Comparison of ENCODE assay signal across 20 cellular contexts in the genomic region with DNA sequence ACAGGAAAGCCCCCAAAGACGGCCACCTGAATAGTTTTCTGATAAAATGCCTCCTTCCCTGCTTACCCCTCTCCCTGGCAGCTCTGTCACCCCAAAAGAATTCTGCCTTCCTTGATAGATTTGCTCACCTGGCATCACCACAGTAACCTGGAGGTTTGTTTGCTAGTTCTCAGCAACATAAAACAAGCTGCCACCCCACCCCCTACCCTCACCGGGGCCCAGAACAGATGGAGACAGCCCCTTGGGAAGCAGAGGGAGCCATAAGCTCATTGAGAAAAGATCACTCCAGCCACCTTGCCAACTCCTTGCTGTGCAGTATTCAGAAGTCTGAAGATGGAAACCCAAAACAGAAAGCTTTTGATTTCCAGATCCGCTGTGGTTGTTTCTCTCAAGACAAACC.
A peak's percentile ranks its signal among the peaks of the same experiment; 100 is the strongest.
DNase-seq lines count a peak whose midpoint lies in the region; ATAC-seq and TF ChIP-seq lines count a peak whose summit lies in the region.
"Had no signal": no experiment of that assay in that cellular context is flagged by ENCODE, and none has a peak within 500 bp of the region (broad histone marks: within the 10 kb centered on the region; RNA-seq: fewer than 3 reads in every experiment).

No MANE protein-coding gene starts in this region.

- H3K27ac ChIP-seq in brain microvascular endothelial cell: no peak overlapping the region
- H3K27ac ChIP-seq in body of pancreas: no peak overlapping the region
- H3K27ac ChIP-seq: SJSA1 had no signal

- in situ Hi-C loops in brain microvascular endothelial cell (cut with HindIII; ENCODE audit: low pct_ligation_motif_present, low sequenced_read_pairs): no loop called here

- H3K4me3 Mint-ChIP-seq in neural crest cell: peak overlapping the region; percentile 73
- no peak overlapping the region for H3K4me3 Mint-ChIP-seq in endothelial cell (ENCODE audit: unreplicated experiment)
- H3K4me3 Mint-ChIP-seq: B cell, HFFc6 had no signal

- WGBS in body of pancreas, 2 donors: 64 to 70% methylated on average over 3 of the region's 3 CpGs

- ATAC-seq in body of pancreas: no peak
- no peak for ATAC-seq in GM21723 (IDR thresholded peaks at IDR 0.05; ENCODE audit: unreplicated experiment)
- ATAC-seq: HepG2, PC-3 had no signal

- H3K36me3 ChIP-seq in brain microvascular endothelial cell (replicated peaks) (no peaks in the 10 kb centered on the region), body of pancreas (replicated peaks in 1 of 2; ENCODE audit: insufficient read depth in 1 of 2, low read depth in 2 of 2) (no peaks in the 10 kb centered on the region)
- H3K36me3 ChIP-seq: SJSA1 had no signal

- H3K27me3 ChIP-seq in brain microvascular endothelial cell (replicated peaks) (no peaks in the 10 kb centered on the region), body of pancreas (peaks cover 0 to 7% of the 10 kb centered on the region in 2 donors)

- H3K9me3 Mint-ChIP-seq in neural crest cell (no peaks in the 10 kb centered on the region), endothelial cell (ENCODE audit: unreplicated experiment) (no peaks in the 10 kb centered on the region)
- H3K9me3 Mint-ChIP-seq: HFFc6 had no signal

- DNase-seq in DMS 273 treated with DMSO at 0.1 percent for 48 hours (lab: John Stamatoyannopoulos, UW) (peak; percentile 28), NCI-H524 (lab: John Stamatoyannopoulos, UW) (peak; percentile 79 to 90), brain microvascular endothelial cell (no peak), neural crest cell (ENCODE audit: low read depth, low spot score) (no peak), body of pancreas (no peak), endothelial cell (ENCODE audit: low spot score) (no peak)
- DNase-seq: Calu3; CD4-positive, CD25-positive, alpha-beta regulatory T cell; GF-D8; GOT3; HFFc6; KG1; NCI-H1417 treated with DMSO at 0.1 percent for 48 hours; NCI-H1930; NCI-H526 treated with DMSO at 0.1 percent for 48 hours had no signal

- TF ChIP-seq CTCF in brain microvascular endothelial cell (IDR thresholded peaks at IDR 0.05; ENCODE audit: low read depth, low read length, missing control alignments): peak; percentile 14
- TF ChIP-seq CTCF in neural crest cell (conservative IDR thresholded peaks at IDR 0.05): no peak
- no peak for TF ChIP-seq CTCF in body of pancreas (IDR thresholded peaks at IDR 0.05)
- TF ChIP-seq CTCF in endothelial cell (IDR thresholded peaks at IDR 0.05; ENCODE audit: unreplicated experiment): no peak

- peaks cover 65% of the 10 kb centered on the region for H3K27me3 Mint-ChIP-seq in neural crest cell (ENCODE audit: low read depth)
- peaks cover 4% of the 10 kb centered on the region for H3K27me3 Mint-ChIP-seq in endothelial cell (ENCODE audit: unreplicated experiment)

- no peaks in the 10 kb centered on the region for H3K9me3 ChIP-seq in body of pancreas
- H3K9me3 ChIP-seq: SJSA1 had no signal

- H3K4me1 Mint-ChIP-seq in neural crest cell (peaks cover 21% of the 10 kb centered on the region), endothelial cell (ENCODE audit: unreplicated experiment) (peaks cover 15% of the 10 kb centered on the region)

- no peak overlapping the region for H3K27ac Mint-ChIP-seq in neural crest cell (ENCODE audit: unreplicated experiment)
- H3K27ac Mint-ChIP-seq in endothelial cell (ENCODE audit: unreplicated experiment): no peak overlapping the region
- H3K27ac Mint-ChIP-seq: B cell, HFFc6 had no signal

- intact Hi-C loops in body of pancreas (cut with DNase I): no loop called here

- H3K4me1 ChIP-seq in body of pancreas: peaks cover 23% of the 10 kb centered on the region

- TF ChIP-seq POLR2A in body of pancreas (IDR thresholded peaks at IDR 0.05): no peak

- no peaks in the 10 kb centered on the region for H3K36me3 Mint-ChIP-seq in neural crest cell (ENCODE audit: low read depth)
- peaks cover 4% of the 10 kb centered on the region for H3K36me3 Mint-ChIP-seq in endothelial cell (ENCODE audit: low read depth, unreplicated experiment)

- no peak overlapping the region for H3K4me3 ChIP-seq in brain microvascular endothelial cell (ENCODE audit: low read depth, low read length)
- H3K4me3 ChIP-seq in body of pancreas: no peak overlapping the region
- H3K4me3 ChIP-seq: SJSA1 had no signal

Comparison
In these comparisons a context has a peak if more than half of its experiments do, and no peak if none do; other contexts are left out.
1. DNase-seq: peak in DMS 273 treated with DMSO at 0.1 percent for 48 hours (single experiment) and NCI-H524 (2 of 2); none in brain microvascular endothelial cell (single experiment), neural crest cell (single experiment), body of pancreas (0 of 4) and endothelial cell (single experiment).